Comparison of ENCODE assay signal across 1 cellular context in the genomic region with DNA sequence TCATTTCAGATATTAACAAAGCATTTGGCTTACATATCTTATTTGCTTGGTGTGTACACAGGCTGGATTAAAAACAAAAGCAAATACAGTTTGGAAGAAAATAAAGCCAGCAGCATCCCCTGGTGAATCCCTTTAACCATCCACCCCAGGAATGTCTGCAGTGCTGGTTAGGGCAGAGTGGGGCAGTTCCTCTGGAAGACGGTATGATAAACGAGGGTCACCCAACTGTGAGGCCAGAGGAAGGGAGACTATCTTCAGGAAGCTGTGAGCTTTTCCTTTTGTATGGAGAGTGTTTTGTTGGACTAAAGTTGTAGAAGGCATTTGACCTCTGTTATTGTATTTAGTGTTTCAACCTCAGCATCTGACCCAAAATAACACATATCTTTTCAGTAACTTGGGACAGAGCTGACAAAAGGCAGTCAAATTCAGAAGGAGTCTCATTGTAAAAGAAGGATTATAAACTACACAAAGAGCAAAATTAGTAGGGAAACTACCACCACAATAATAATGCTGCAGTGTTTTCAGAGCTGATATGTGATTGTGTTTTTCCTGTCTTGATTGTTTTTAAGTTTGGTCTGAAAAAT.
TF ChIP-seq lines count a peak whose summit lies in the region.

No MANE protein-coding gene starts in this region.

TF ChIP-seq in HepG2, 621 proteins besides CTCF, POLR2A, EP300 and RAD21:
- no peak for TF ChIP-seq ZNF335 (CRISPR knock-in tag; IDR thresholded peaks at IDR 0.05)
- 0 out of 2 replicates have a peak, but pooled peaks have one; percentile 47 for TF ChIP-seq HOMEZ (CRISPR knock-in tag; IDR thresholded peaks at IDR 0.05; ENCODE audit: low read depth)
- TF ChIP-seq EHMT2 (IDR thresholded peaks at IDR 0.05; ENCODE audit: borderline replicate concordance, low read depth, low read length), result no peak
- peak; percentile 24 for TF ChIP-seq TEAD3 (CRISPR knock-in tag; optimal IDR thresholded peaks at IDR 0.05; ENCODE audit: borderline replicate concordance)
- TF ChIP-seq, protein P1, sequence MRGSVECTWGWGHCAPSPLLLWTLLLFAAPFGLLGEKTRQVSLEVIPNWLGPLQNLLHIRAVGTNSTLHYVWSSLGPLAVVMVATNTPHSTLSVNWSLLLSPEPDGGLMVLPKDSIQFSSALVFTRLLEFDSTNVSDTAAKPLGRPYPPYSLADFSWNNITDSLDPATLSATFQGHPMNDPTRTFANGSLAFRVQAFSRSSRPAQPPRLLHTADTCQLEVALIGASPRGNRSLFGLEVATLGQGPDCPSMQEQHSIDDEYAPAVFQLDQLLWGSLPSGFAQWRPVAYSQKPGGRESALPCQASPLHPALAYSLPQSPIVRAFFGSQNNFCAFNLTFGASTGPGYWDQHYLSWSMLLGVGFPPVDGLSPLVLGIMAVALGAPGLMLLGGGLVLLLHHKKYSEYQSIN (CRISPR knock-in tag; IDR thresholded peaks at IDR 0.05; ENCODE audit: borderline replicate concordance), result no peak
- TF ChIP-seq STAG1 (CRISPR knock-in tag; IDR thresholded peaks at IDR 0.05), result peak; percentile 29
- no peak for TF ChIP-seq MAFG (CRISPR knock-in tag; IDR thresholded peaks at IDR 0.05)
